27 cellular contexts compared by ENCODE assay signal in the genomic region with DNA sequence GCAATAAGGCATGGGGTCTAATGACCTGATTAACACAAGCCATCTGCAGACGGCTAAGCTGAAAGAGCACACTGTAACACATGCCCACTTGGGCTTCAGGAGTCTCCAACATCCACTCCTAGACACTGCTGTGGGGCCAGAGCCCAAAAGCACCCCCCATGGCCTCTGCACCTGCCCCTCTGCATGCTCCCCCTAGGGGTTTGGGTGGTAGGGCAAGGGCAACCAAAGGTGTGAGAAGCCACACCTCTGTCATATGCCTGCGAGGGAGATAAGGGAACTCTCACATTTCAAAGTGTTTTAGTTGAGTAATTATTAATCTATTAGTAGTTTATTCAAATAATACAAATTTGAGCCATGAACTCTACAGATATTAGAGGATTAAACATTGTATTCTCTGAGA.
"Had no signal": no experiment of that assay in that cellular context is flagged by ENCODE, and none has a peak within 500 bp of the region (broad histone marks: within the 10 kb centered on the region; RNA-seq: fewer than 3 reads in every experiment).

No MANE protein-coding gene starts in this region.

- H3K27ac Mint-ChIP-seq: activated CD4-positive, alpha-beta memory T cell treated with anti-CD3 and anti-CD28 coated beads for 36 hours; activated CD4-positive, alpha-beta T cell treated with anti-CD3 and anti-CD28 coated beads, Interleukin-2, amount 10 ng/mL, durations not matched to agents 24 days and 14 days; progenitor cell of endocrine pancreas; stimulated activated naive CD8-positive, alpha-beta T cell treated with anti-CD3 and anti-CD28 coated beads, Interleukin-15, Interleukin-2, amounts not matched to agents 100 ng/mL and 50 ng/mL, for 24 hours had no signal

- ATAC-seq: foreskin keratinocyte, heart left ventricle, sciatic nerve had no signal

- H3K27me3 Mint-ChIP-seq: activated CD4-positive, alpha-beta memory T cell treated with anti-CD3 and anti-CD28 coated beads for 36 hours; activated CD4-positive, alpha-beta T cell treated with anti-CD3 and anti-CD28 coated beads, Interleukin-2, amount 10 ng/mL, durations not matched to agents 24 days and 14 days; central memory CD8-positive, alpha-beta T cell; dendritic cell treated with granulocyte-macrophage colony-stimulating factor and Interleukin-4, amounts not matched to agents 40 ng/mL and 50 ng/mL, for 4 days; stimulated activated naive CD8-positive, alpha-beta T cell treated with anti-CD3 and anti-CD28 coated beads, Interleukin-15, Interleukin-2, amounts not matched to agents 100 ng/mL and 50 ng/mL, for 24 hours had no signal

- H3K4me3 ChIP-seq: esophagus muscularis mucosa, heart left ventricle, left ventricle myocardium inferior, ovary, skin epidermis, thyroid gland, upper lobe of left lung had no signal

- H3K36me3 ChIP-seq: ovary, thyroid gland had no signal

- DNase-seq: activated CD4-positive, alpha-beta memory T cell treated with anti-CD3 and anti-CD28 coated beads for 36 hours; activated CD4-positive, alpha-beta T cell treated with anti-CD3 and anti-CD28 coated beads, Interleukin-2, amount 10 ng/mL, durations not matched to agents 24 days and 14 days; activated CD4-positive, CD25-positive, alpha-beta regulatory T cell treated with anti-CD3 and anti-CD28 coated beads, Interleukin-2, amount 50 U/mL, for 72 hours; activated CD8-positive, alpha-beta memory T cell treated with anti-CD3 and anti-CD28 coated beads, Interleukin-2, amount 50 U/mL, for 4 hours; activated gamma-delta T cell treated with Interleukin-2 at 50 U/mL for 16 hours; activated naive CD4-positive, alpha-beta T cell treated with anti-CD3 and anti-CD28 coated beads, Interleukin-2, amount 50 U/mL, for 16 hours; activated T-cell treated with anti-CD3 and anti-CD28 coated beads, Interleukin-2, amount 50 U/mL, for 1 hour; foreskin keratinocyte; heart left ventricle; hypothalamus; islet precursor cell; left ventricle myocardium inferior; ovary; stimulated activated CD4-positive, alpha-beta T cell treated with anti-CD3 and anti-CD28 coated beads, Interleukin-12 subunit alpha, Interleukin-12 subunit beta, amount 100 ng/mL, for 4 hours; stimulated activated CD4-positive, alpha-beta T cell treated with anti-CD3 and anti-CD28 coated beads, Interleukin-4, amount 100 ng/mL, for 1 hour; substantia nigra; thyroid gland; upper lobe of left lung had no signal

- H3K9me3 Mint-ChIP-seq: activated CD4-positive, alpha-beta memory T cell treated with anti-CD3 and anti-CD28 coated beads for 36 hours; central memory CD8-positive, alpha-beta T cell; dendritic cell treated with granulocyte-macrophage colony-stimulating factor and Interleukin-4, amounts not matched to agents 40 ng/mL and 50 ng/mL, for 4 days; stimulated activated naive CD8-positive, alpha-beta T cell treated with anti-CD3 and anti-CD28 coated beads, Interleukin-15, Interleukin-2, amounts not matched to agents 100 ng/mL and 50 ng/mL, for 24 hours had no signal

- H3K4me1 ChIP-seq: esophagus muscularis mucosa, left ventricle myocardium inferior had no signal

- H3K27me3 ChIP-seq: esophagus muscularis mucosa, foreskin keratinocyte, heart left ventricle, ovary, thyroid gland, upper lobe of left lung had no signal

- H3K4me3 Mint-ChIP-seq: activated CD4-positive, alpha-beta memory T cell treated with anti-CD3 and anti-CD28 coated beads for 36 hours; activated CD4-positive, alpha-beta T cell treated with anti-CD3 and anti-CD28 coated beads, Interleukin-2, amount 10 ng/mL, durations not matched to agents 24 days and 14 days; activated T-helper 1 cell treated with anti-CD3 and anti-CD28 coated beads, Interleukin-12 subunit alpha, Interleukin-12 subunit beta, Interleukin-2, Interleukin-4 antibody, amounts not matched to agents 30 ng/mL and 10 ng/mL and 1 ng/mL, durations not matched to agents 14 hours and 24 hours and 36 hours; central memory CD8-positive, alpha-beta T cell; stimulated activated naive CD8-positive, alpha-beta T cell treated with anti-CD3 and anti-CD28 coated beads, Interleukin-15, Interleukin-2, amounts not matched to agents 100 ng/mL and 50 ng/mL, for 24 hours had no signal

- H3K9me3 ChIP-seq: esophagus muscularis mucosa, heart left ventricle, left ventricle myocardium inferior, ovary, thyroid gland, upper lobe of left lung had no signal

- H3K27ac ChIP-seq: esophagus muscularis mucosa, foreskin keratinocyte, heart left ventricle, left ventricle myocardium inferior, ovary, skin epidermis, thyroid gland, upper lobe of left lung, VCaP had no signal
